In genomic region chr18:79890638-79891037, GRCh38 we compare ENCODE assay signal across 17 cellular contexts.
DNase-seq lines count a peak whose midpoint lies in the region; ATAC-seq, FAIRE-seq and TF ChIP-seq lines count a peak whose summit lies in the region.
"Had no signal": no experiment of that assay in that cellular context is flagged by ENCODE, and none has a peak within 500 bp of the region (broad histone marks: within the 10 kb centered on the region; RNA-seq: fewer than 3 reads in every experiment).

No MANE protein-coding gene starts in this region.

- TF ChIP-seq CTCF in HepG2 (CRISPR knock-in tag; IDR thresholded peaks at IDR 0.05) (no peak), right lobe of liver (IDR thresholded peaks at IDR 0.05) (no peak), GM13977 (IDR thresholded peaks at IDR 0.05; ENCODE audit: extremely low read depth, insufficient read depth, missing control alignments) (no peak)

- no peak for TF ChIP-seq POLR2A in HepG2 (IDR thresholded peaks at IDR 0.05; ENCODE audit: insufficient read depth in 1 of 2, low read depth in 2 of 2, low read length in 2 of 2)
- no peak for TF ChIP-seq POLR2A in right lobe of liver (IDR thresholded peaks at IDR 0.05)

- CTCF ChIA-PET in HepG2 (lab: Yijun Ruan, JAX; ENCODE audit: low intra/inter-chr PET ratio, low total read pairs): no interaction called here

- H3K9me3 ChIP-seq in HepG2 (ENCODE audit: low read length): peaks cover 33% of the 10 kb centered on the region
- peaks cover 0 to 39% (median 13%) of the 10 kb centered on the region in 4 donors for H3K9me3 ChIP-seq in right lobe of liver

- H3K4me1 ChIP-seq in HepG2 (ENCODE audit: insufficient read depth, low read length) (peaks cover 9% of the 10 kb centered on the region), right lobe of liver (no peaks in the 10 kb centered on the region)
- H3K4me1 ChIP-seq: HAP-1 had no signal

- H3K36me3 ChIP-seq in HepG2 (replicated peaks in 1 of 2; ENCODE audit: control insufficient read depth in 1 of 2, insufficient read depth in 2 of 2, low read length in 2 of 2): no peaks in the 10 kb centered on the region
- no peaks in the 10 kb centered on the region for H3K36me3 ChIP-seq in right lobe of liver
- H3K36me3 ChIP-seq: HAP-1 had no signal

- H3K9me3 Mint-ChIP-seq in activated T-helper 17 cell treated with anti-CD3 and anti-CD28 coated beads, Interleukin-2, amount 50 U/mL, for 72 hours: peaks cover 52% of the 10 kb centered on the region
- peaks cover 48 to 71% of the 10 kb centered on the region in 2 donors for H3K9me3 Mint-ChIP-seq in stimulated activated naive CD8-positive, alpha-beta T cell treated with anti-CD3 and anti-CD28 coated beads, Interleukin-15, amount 100 ng/mL, for 72 hours

- H3K27me3 ChIP-seq in HepG2 (ENCODE audit: control insufficient read depth in 1 of 2, insufficient read depth in 2 of 2, low read length in 2 of 2): peaks cover 2 to 13% of the 10 kb centered on the region in 2 experiments; a peak in 4 of 5 replicates
- H3K27me3 ChIP-seq in right lobe of liver: no peaks in the 10 kb centered on the region

- no peak overlapping the region; the same call in 1 of the 2 replicates for H3K4me2 ChIP-seq in HepG2 (ENCODE audit: low read depth, low read length)
- H3K4me2 ChIP-seq: KMS-11 had no signal

- no peak for TF ChIP-seq EP300 in HepG2 (IDR thresholded peaks at IDR 0.05; ENCODE audit: low read depth in 2 of 2, low read length in 2 of 2)
- TF ChIP-seq EP300 in HepG2 (CRISPR knock-in tag; IDR thresholded peaks at IDR 0.05; ENCODE audit: borderline replicate concordance): no peak

- H4K20me1 ChIP-seq in HepG2 (ENCODE audit: insufficient read depth, low read length): no peaks in the 10 kb centered on the region

- H3K4me3 ChIP-seq in HepG2 (replicated peaks in 1 of 3; ENCODE audit: insufficient read depth in 1 of 3, low read depth in 2 of 3, low read length in 3 of 3): no peak overlapping the region
- no peak overlapping the region for H3K4me3 ChIP-seq in right lobe of liver
- H3K4me3 ChIP-seq: HAP-1 had no signal

- peak overlapping the region; percentile 46 for H3K27ac Mint-ChIP-seq in activated T-helper 17 cell treated with anti-CD3 and anti-CD28 coated beads, Interleukin-2, amount 50 U/mL, for 72 hours
- H3K27ac Mint-ChIP-seq in stimulated activated naive CD8-positive, alpha-beta T cell treated with anti-CD3 and anti-CD28 coated beads, Interleukin-15, amount 100 ng/mL, for 72 hours: no peak overlapping the region
- H3K27ac Mint-ChIP-seq: CD4-positive, alpha-beta memory T cell had no signal

- intact Hi-C loops in HepG2 (cut with micrococcal nuclease; ENCODE audit: unreplicated experiment): no loop called here
- intact Hi-C loops in right lobe of liver (cut with DNase I): no loop called here

- H3K27me3 Mint-ChIP-seq in activated T-helper 17 cell treated with anti-CD3 and anti-CD28 coated beads, Interleukin-2, amount 50 U/mL, for 72 hours: no peaks in the 10 kb centered on the region
- no peaks in the 10 kb centered on the region for H3K27me3 Mint-ChIP-seq in stimulated activated naive CD8-positive, alpha-beta T cell treated with anti-CD3 and anti-CD28 coated beads, Interleukin-15, amount 100 ng/mL, for 72 hours
- H3K27me3 Mint-ChIP-seq: CD4-positive, alpha-beta memory T cell had no signal

- in situ Hi-C loops in HepG2 (cut with HindIII; ENCODE audit: extremely low pct_ligation_motif_present, low pct_unique_long_range_greater_than_20kb) (no loop called here), GM13977 (cut with MboI; ENCODE audit: low pct_unique_long_range_greater_than_20kb, low sequenced_read_pairs, unreplicated experiment) (no loop called here)

- no peak for ATAC-seq in HepG2
- ATAC-seq in right lobe of liver: no peak
- peak; percentile 99 for ATAC-seq in activated T-helper 17 cell treated with anti-CD3 and anti-CD28 coated beads, Interleukin-2, amount 50 U/mL, for 72 hours (replicated peaks)
- peak; percentile 94 for ATAC-seq in stimulated activated naive CD8-positive, alpha-beta T cell treated with anti-CD3 and anti-CD28 coated beads, Interleukin-15, amount 100 ng/mL, for 72 hours
- ATAC-seq: Panc1 had no signal

- no peak for TF ChIP-seq RAD21 in HepG2 (CRISPR knock-in tag; IDR thresholded peaks at IDR 0.05)

- H3K27ac ChIP-seq in HepG2 (ENCODE audit: extremely low read length, insufficient read depth, low read length) (no peak overlapping the region), right lobe of liver (no peak overlapping the region)
- H3K27ac ChIP-seq: KMS-11 had no signal

- H3K79me2 ChIP-seq in HepG2 (ENCODE audit: insufficient read depth, low read length): no peaks in the 10 kb centered on the region

- H3K9ac ChIP-seq in HepG2 (ENCODE audit: insufficient read depth, low read depth, low read length): no peak overlapping the region
- H3K9ac ChIP-seq: KMS-11 had no signal

- H3K4me1 Mint-ChIP-seq in activated T-helper 17 cell treated with anti-CD3 and anti-CD28 coated beads, Interleukin-2, amount 50 U/mL, for 72 hours: peaks cover 5% of the 10 kb centered on the region
- H3K4me1 Mint-ChIP-seq in stimulated activated naive CD8-positive, alpha-beta T cell treated with anti-CD3 and anti-CD28 coated beads, Interleukin-15, amount 100 ng/mL, for 72 hours: peaks cover 15% of the 10 kb centered on the region
- H3K4me1 Mint-ChIP-seq: CD4-positive, alpha-beta memory T cell had no signal

- peak; percentile 49 for DNase-seq in activated CD4-positive, alpha-beta T cell treated with anti-CD3 and anti-CD28 coated beads for 48 hours
- no peak for DNase-seq in activated CD4-positive, alpha-beta T cell treated with anti-CD3 and anti-CD28 coated beads for 1 hour
- DNase-seq in HepG2 (ENCODE audit: low spot score) (no peak), right lobe of liver (no peak), GM13977 (ENCODE audit: low spot score) (no peak), RCC 7860 (ENCODE audit: low spot score) (no peak)
- peak in 1 of 2 donors; percentile 42 for DNase-seq in stimulated activated naive CD8-positive, alpha-beta T cell treated with anti-CD3 and anti-CD28 coated beads, Interleukin-15, amount 100 ng/mL, for 72 hours
- DNase-seq: Calu3; CD4-positive, alpha-beta memory T cell; NCI-H1048; NCI-H146; NCI-H2081; NCI-H524 had no signal

- WGBS in HepG2 (ENCODE audit: low lambda C conversion rate): 54% methylated on average over 5 of the region's 5 CpGs
- 82% methylated on average over 5 of the region's 5 CpGs for WGBS in right lobe of liver (ENCODE audit: insufficient coverage, low coverage, low lambda C conversion rate, missing lambda C conversion rate)

- BruUV-seq in HepG2 (replicated peaks; lab: Mats Ljungman, UMichigan): no TSS peak

- POLR2A ChIA-PET in HepG2 (lab: Yijun Ruan, JAX): no interaction called here

- no peaks in the 10 kb centered on the region for H3K36me3 Mint-ChIP-seq in activated T-helper 17 cell treated with anti-CD3 and anti-CD28 coated beads, Interleukin-2, amount 50 U/mL, for 72 hours (ENCODE audit: low read depth)

- H3K4me3 Mint-ChIP-seq in activated T-helper 17 cell treated with anti-CD3 and anti-CD28 coated beads, Interleukin-2, amount 50 U/mL, for 72 hours: peak overlapping the region; percentile 11
- peak overlapping the region; percentile 1 to 2 for H3K4me3 Mint-ChIP-seq in stimulated activated naive CD8-positive, alpha-beta T cell treated with anti-CD3 and anti-CD28 coated beads, Interleukin-15, amount 100 ng/mL, for 72 hours
- H3K4me3 Mint-ChIP-seq: CD4-positive, alpha-beta memory T cell had no signal

- FAIRE-seq in HepG2 (lab: Jason Lieb, UNC) (no peak), RCC 7860 (lab: Jason Lieb, UNC) (no peak)

- H2AFZ ChIP-seq in HepG2 (ENCODE audit: low read length): no peak overlapping the region

TF ChIP-seq in HepG2, 621 proteins besides CTCF, POLR2A, EP300 and RAD21:
- no peak for TF ChIP-seq ZFY (CRISPR knock-in tag; IDR thresholded peaks at IDR 0.05)
- peak; percentile 36; the same call in 1 of the 2 replicates for TF ChIP-seq POLR2AphosphoS2 (IDR thresholded peaks at IDR 0.05; ENCODE audit: low read depth, low read length)
TF ChIP-seq in HepG2: peak in this region for 1.

Comparison
In these comparisons a context has a peak if more than half of its experiments do, and no peak if none do; other contexts are left out.
1. ATAC-seq: peak in activated T-helper 17 cell treated with anti-CD3 and anti-CD28 coated beads, Interleukin-2, amount 50 U/mL, for 72 hours (single experiment) and stimulated activated naive CD8-positive, alpha-beta T cell treated with anti-CD3 and anti-CD28 coated beads, Interleukin-15, amount 100 ng/mL, for 72 hours (single experiment); none in HepG2 (single experiment) and right lobe of liver (0 of 4).